In genomic region chr1:19596065-19596718, GRCh38 we compare ENCODE assay signal across 7 cellular contexts. TPM values are rescaled to one million over a fixed set of nuclear protein-coding genes. Genes with fewer than 3 reads are reported as not detected.
DNase-seq lines count a peak whose midpoint lies in the region; ATAC-seq, FAIRE-seq and TF ChIP-seq lines count a peak whose summit lies in the region.

No MANE protein-coding gene starts in this region.

- FAIRE-seq in GM12891 (lab: Jason Lieb, UNC) (no peak), astrocyte (lab: Jason Lieb, UNC) (no peak)

- no peak for TF ChIP-seq CTCF in astrocyte (IDR thresholded peaks at IDR 0.05; ENCODE audit: insufficient read depth, low read depth, low read length)

- no peaks in the 10 kb centered on the region for H3K9me3 ChIP-seq in astrocyte (ENCODE audit: insufficient read depth, low read depth, low read length)

- peaks cover 43% of the 10 kb centered on the region for H3K79me2 ChIP-seq in astrocyte (ENCODE audit: insufficient read depth, low read length)

- peaks cover 34% of the 10 kb centered on the region for H4K20me1 ChIP-seq in astrocyte (ENCODE audit: insufficient read depth, low read length)

- peak overlapping the region; percentile 95 for H3K9ac ChIP-seq in astrocyte (ENCODE audit: low read length)

- H3K27me3 Mint-ChIP-seq in astrocyte (ENCODE audit: low read depth, unreplicated experiment) = peaks cover under 1% of the 10 kb centered on the region
- H3K27me3 Mint-ChIP-seq in stimulated activated naive B cell treated with anti-CD40 and anti-IgM and Interleukin-4, amounts not matched to agents 10 μg/mL and 1 μg/mL and 100 μg/mL, for 72 hours = no peaks in the 10 kb centered on the region

- TF ChIP-seq POLR2A in GM12891 (IDR thresholded peaks at IDR 0.05; ENCODE audit: low read depth, low read length) = no peak

- peaks cover 7% of the 10 kb centered on the region for H3K4me1 ChIP-seq in astrocyte (ENCODE audit: insufficient read depth, low read length)

- no peaks in the 10 kb centered on the region for H3K36me3 Mint-ChIP-seq in astrocyte (ENCODE audit: low read depth, unreplicated experiment)
- H3K36me3 Mint-ChIP-seq in stimulated activated naive B cell treated with anti-CD40 and anti-IgM and Interleukin-4, amounts not matched to agents 10 μg/mL and 1 μg/mL and 100 μg/mL, for 72 hours = peaks cover 27 to 28% of the 10 kb centered on the region in 2 donors

- peaks cover 11% of the 10 kb centered on the region for H3K4me1 Mint-ChIP-seq in astrocyte (ENCODE audit: low read depth, unreplicated experiment)
- peaks cover 22 to 35% of the 10 kb centered on the region in 2 donors for H3K4me1 Mint-ChIP-seq in stimulated activated naive B cell treated with anti-CD40 and anti-IgM and Interleukin-4, amounts not matched to agents 10 μg/mL and 1 μg/mL and 100 μg/mL, for 72 hours

- peak overlapping the region; percentile 86 for H3K4me2 ChIP-seq in astrocyte (ENCODE audit: low read length)

- DNase-seq in GM12891 (ENCODE audit: insufficient read length, low spot score) = no peak
- DNase-seq in NCI-H1694 treated with DMSO at 0.1 percent for 48 hours (lab: John Stamatoyannopoulos, UW) = peak; percentile 36
- no peak for DNase-seq in astrocyte (ENCODE audit: low read depth)
- DNase-seq in iPS-NIHi7 (ENCODE audit: extremely low spot score) = peak; percentile 38
- DNase-seq in stimulated activated naive B cell treated with anti-CD40 and anti-IgM and Interleukin-4, amounts not matched to agents 10 μg/mL and 1 μg/mL and 100 μg/mL, for 72 hours = no peak
- no peak for DNase-seq in ecto neural progenitor cell (ENCODE audit: low spot score)

- no peak for ATAC-seq in stimulated activated naive B cell treated with anti-CD40 and anti-IgM and Interleukin-4, amounts not matched to agents 10 μg/mL and 1 μg/mL and 100 μg/mL, for 72 hours (replicated peaks)
- no peak for ATAC-seq in GM18873 (IDR thresholded peaks at IDR 0.05; ENCODE audit: low FRiP score, unreplicated experiment)

- no peaks in the 10 kb centered on the region for H3K27me3 ChIP-seq in astrocyte (ENCODE audit: insufficient read depth, low read length)

- H3K9me3 Mint-ChIP-seq in astrocyte (ENCODE audit: unreplicated experiment) = no peaks in the 10 kb centered on the region
- H3K9me3 Mint-ChIP-seq in stimulated activated naive B cell treated with anti-CD40 and anti-IgM and Interleukin-4, amounts not matched to agents 10 μg/mL and 1 μg/mL and 100 μg/mL, for 72 hours = peaks cover 0 to 3% of the 10 kb centered on the region in 2 donors

- peak overlapping the region; percentile 84 for H3K27ac ChIP-seq in astrocyte (ENCODE audit: low read depth, low read length)

- H2AFZ ChIP-seq in astrocyte (ENCODE audit: low read depth, low read length) = peak overlapping the region; percentile 92

- H3K4me3 Mint-ChIP-seq in astrocyte (ENCODE audit: unreplicated experiment) = peak overlapping the region; percentile 98
- H3K4me3 Mint-ChIP-seq in stimulated activated naive B cell treated with anti-CD40 and anti-IgM and Interleukin-4, amounts not matched to agents 10 μg/mL and 1 μg/mL and 100 μg/mL, for 72 hours = peak overlapping the region; percentile 88 to 95

- H3K36me3 ChIP-seq in astrocyte (ENCODE audit: insufficient read depth, low read length) = no peaks in the 10 kb centered on the region

- H3K4me3 ChIP-seq in astrocyte (ENCODE audit: insufficient read depth, low read depth, low read length) = peak overlapping the region; percentile 72

- peak overlapping the region; percentile 92 for H3K27ac Mint-ChIP-seq in astrocyte (ENCODE audit: unreplicated experiment)
- H3K27ac Mint-ChIP-seq in stimulated activated naive B cell treated with anti-CD40 and anti-IgM and Interleukin-4, amounts not matched to agents 10 μg/mL and 1 μg/mL and 100 μg/mL, for 72 hours = peak overlapping the region; percentile 99

TF ChIP-seq in GM12891, 5 proteins besides CTCF, POLR2A, EP300 and RAD21:
- TF ChIP-seq PAX5 (IDR thresholded peaks at IDR 0.05; ENCODE audit: insufficient read depth, low read length, severe bottlenecking) (no peak), POLR2AphosphoS5 (IDR thresholded peaks at IDR 0.05; ENCODE audit: low read depth, low read length) (no peak), SPI1 (IDR thresholded peaks at IDR 0.05; ENCODE audit: low read depth, low read length) (no peak), TAF1 (IDR thresholded peaks at IDR 0.05; ENCODE audit: low read depth, low read length) (peak; percentile 30; the same call in 1 of the 2 replicates), POU2F2 (IDR thresholded peaks at IDR 0.05; ENCODE audit: low read depth, low read length) (peak; percentile 64; the same call in 1 of the 2 replicates)
TF ChIP-seq in GM12891: peak in this region for 2.

RNA-seq across cellular contexts. Expression of gene NBL1, which starts 47.9 kb away (rescaled TPM):
- polyA plus RNA-seq in GM12891 (2012; ENCODE audit: low read depth, missing spikeins) = 1.3 TPM
- total RNA-seq in astrocyte = 58.3 and 74.8 TPM in 2 replicates

Comparison
In these comparisons a context has a peak if more than half of its experiments do, and no peak if none do; other contexts are left out.
1. DNase-seq: peak in NCI-H1694 treated with DMSO at 0.1 percent for 48 hours (single experiment) and iPS-NIHi7 (single experiment); none in GM12891 (single experiment), astrocyte (single experiment), stimulated activated naive B cell treated with anti-CD40 and anti-IgM and Interleukin-4, amounts not matched to agents 10 μg/mL and 1 μg/mL and 100 μg/mL, for 72 hours (single experiment) and ecto neural progenitor cell (single experiment).